Comparison of ENCODE assay signal across 21 cellular contexts in genomic region chr15:101397521-101398003, GRCh38.
DNase-seq lines count a peak whose midpoint lies in the region; ATAC-seq and TF ChIP-seq lines count a peak whose summit lies in the region.
"Had no signal": no experiment of that assay in that cellular context is flagged by ENCODE, and none has a peak within 500 bp of the region (broad histone marks: within the 10 kb centered on the region; RNA-seq: fewer than 3 reads in every experiment).

No MANE protein-coding gene starts in this region.

- DNase-seq in GDM1 (lab: John Stamatoyannopoulos, UW) (peak; percentile 50), PC-3 (peak; percentile 7), islet precursor cell (peak; percentile 49), suprapubic skin (ENCODE audit: low spot score in 2 of 2) (peak; percentile 39 to 64), globus pallidus (ENCODE audit: low spot score) (no peak), NCI-H526 (lab: John Stamatoyannopoulos, UW) (no peak)
- DNase-seq: activated CD4-positive, alpha-beta T cell treated with anti-CD3 and anti-CD28 coated beads for 1 hour; AML-193; cortex of kidney; GF-D8; GOT3; mucosa of descending colon; NCI-H1105 treated with DMSO at 0.1 percent for 48 hours; nucleus accumbens; stimulated activated CD4-positive, alpha-beta T cell treated with anti-CD3 and anti-CD28 coated beads, Interleukin-2, amount 100 ng/mL, for 48 hours had no signal

- POLR2A ChIA-PET in PC-3 (lab: Charles Lee; ENCODE audit: unreplicated experiment), result no interaction called here

- peaks cover 13% of the 10 kb centered on the region for H3K4me1 ChIP-seq in PC-3 (ENCODE audit: insufficient read depth, low read length)
- H3K4me1 ChIP-seq in suprapubic skin, result no peaks in the 10 kb centered on the region
- H3K4me1 ChIP-seq: left lung, upper lobe of left lung had no signal

- H3K27ac ChIP-seq in PC-3 (ENCODE audit: low read length) (peak overlapping the region; percentile 54), suprapubic skin (no peak overlapping the region)
- H3K27ac ChIP-seq: KMS-11, left lung, upper lobe of left lung had no signal

- BruUV-seq in PC-3 (replicated peaks; lab: Mats Ljungman, UMichigan), result no TSS peak

- H3K79me2 ChIP-seq in PC-3 (ENCODE audit: low read length), result no peaks in the 10 kb centered on the region

- no peaks in the 10 kb centered on the region for H3K36me3 ChIP-seq in PC-3 (ENCODE audit: low read depth, low read length)
- H3K36me3 ChIP-seq in suprapubic skin, result no peaks in the 10 kb centered on the region
- H3K36me3 ChIP-seq: left lung, upper lobe of left lung had no signal

- H3K4me3 ChIP-seq in PC-3 (ENCODE audit: low read length), result peak overlapping the region; percentile 32; the same call in 1 of the 2 replicates
- H3K4me3 ChIP-seq in suprapubic skin, result no peak overlapping the region
- H3K4me3 ChIP-seq: left lung, mucosa of descending colon, smooth muscle cell, upper lobe of left lung had no signal

- H3K9ac ChIP-seq in PC-3 (ENCODE audit: low read length), result no peak overlapping the region; the same call in 1 of the 2 replicates
- H3K9ac ChIP-seq: KMS-11 had no signal

- intact Hi-C loops in PC-3 (cut with micrococcal nuclease), result no loop called here

- ATAC-seq in PC-3 (peak; percentile 27), GM21423 (IDR thresholded peaks at IDR 0.05; ENCODE audit: unreplicated experiment) (no peak)
- ATAC-seq: activated T-helper 17 cell treated with anti-CD3 and anti-CD28 coated beads, Interleukin-2, amount 50 U/mL, for 72 hours; mucosa of descending colon had no signal

- TF ChIP-seq EP300 in suprapubic skin (IDR thresholded peaks at IDR 0.05), result no peak

- TF ChIP-seq POLR2A in suprapubic skin (IDR thresholded peaks at IDR 0.05), result no peak

- no peak for TF ChIP-seq CTCF in PC-3 (conservative IDR thresholded peaks at IDR 0.05; ENCODE audit: low read depth, low read length)
- no peak for TF ChIP-seq CTCF in suprapubic skin (IDR thresholded peaks at IDR 0.05)

- H3K27me3 ChIP-seq in PC-3 (ENCODE audit: low read length) (peaks cover 41% of the 10 kb centered on the region), suprapubic skin (peaks cover 3% of the 10 kb centered on the region)
- H3K27me3 ChIP-seq: upper lobe of left lung had no signal

- H3K9me2 ChIP-seq in PC-3 (replicated peaks; ENCODE audit: low read length), result no peaks in the 10 kb centered on the region

- 81% methylated on average over 5 of the region's 12 CpGs for WGBS in suprapubic skin

- H3F3A ChIP-seq in PC-3 (ENCODE audit: low read length, unreplicated experiment), result no peaks in the 10 kb centered on the region

- H4K20me1 ChIP-seq in PC-3 (ENCODE audit: low read length), result no peaks in the 10 kb centered on the region

- H3K9me3 ChIP-seq in PC-3 (ENCODE audit: low read length) (no peaks in the 10 kb centered on the region), suprapubic skin (no peaks in the 10 kb centered on the region)
- H3K9me3 ChIP-seq: left lung, mucosa of descending colon, upper lobe of left lung had no signal

- peak overlapping the region; percentile 42; the same call in 1 of the 2 replicates for H2AFZ ChIP-seq in PC-3 (ENCODE audit: low read length)

- H3K4me2 ChIP-seq in PC-3 (ENCODE audit: low read length), result peak overlapping the region; percentile 73
- H3K4me2 ChIP-seq: KMS-11, smooth muscle cell had no signal

- CTCF ChIA-PET in PC-3 (lab: Charles Lee), result no interaction called here

Comparison
In these comparisons a context has a peak if more than half of its experiments do, and no peak if none do; other contexts are left out.
1. DNase-seq: peak in GDM1 (single experiment), PC-3 (single experiment), islet precursor cell (single experiment) and suprapubic skin (2 of 2); none in globus pallidus (single experiment) and NCI-H526 (0 of 2).